Comparison of ENCODE assay signal across 11 cellular contexts in the genomic region with DNA sequence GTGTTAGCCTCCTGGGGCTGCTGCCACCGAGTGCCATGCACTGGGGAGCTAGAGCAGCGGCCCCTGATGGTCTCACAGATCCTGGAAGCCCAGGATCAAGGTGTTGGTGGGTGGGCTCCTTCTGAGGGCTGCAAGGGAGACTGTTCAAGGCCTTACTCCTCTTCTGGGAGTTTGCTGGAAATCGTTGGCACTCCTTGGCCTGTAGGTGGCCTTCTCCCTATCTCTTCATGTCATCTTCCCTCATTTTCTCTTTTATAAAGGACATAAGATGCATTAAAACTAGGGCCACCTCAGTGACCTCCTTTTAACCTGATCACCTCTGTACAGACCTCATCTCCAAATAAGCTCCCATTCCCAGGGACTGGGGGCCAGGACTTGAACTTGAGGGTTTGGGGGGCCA. TPM values are rescaled to one million over a fixed set of nuclear protein-coding genes. Genes with fewer than 3 reads are reported as not detected.
DNase-seq lines count a peak whose midpoint lies in the region; ATAC-seq and TF ChIP-seq lines count a peak whose summit lies in the region.
"Had no signal": no experiment of that assay in that cellular context is flagged by ENCODE, and none has a peak within 500 bp of the region (broad histone marks: within the 10 kb centered on the region; RNA-seq: fewer than 3 reads in every experiment).

No MANE protein-coding gene starts in this region.

- H3K27ac ChIP-seq in 22Rv1 (no peak overlapping the region), OCI-LY1 (ENCODE audit: low read depth, low read length, poor library complexity, severe bottlenecking) (no peak overlapping the region), testis (no peak overlapping the region)

- no peak for TF ChIP-seq POLR2A in testis (IDR thresholded peaks at IDR 0.05)

- H4K20me1 ChIP-seq in OCI-LY1 (ENCODE audit: insufficient read depth, low read length): no peaks in the 10 kb centered on the region

- H3K4me1 ChIP-seq in OCI-LY1 (ENCODE audit: insufficient read depth, low read length, severe bottlenecking) (no peaks in the 10 kb centered on the region), HAP-1 (no peaks in the 10 kb centered on the region), testis (no peaks in the 10 kb centered on the region)

- H3K4me3 ChIP-seq in GM06990 (replicated peaks; ENCODE audit: low read depth, low read length) (no peak overlapping the region), OCI-LY1 (ENCODE audit: low read depth, low read length, poor library complexity, severe bottlenecking) (no peak overlapping the region), HAP-1 (no peak overlapping the region), testis (no peak overlapping the region)

- no peaks in the 10 kb centered on the region for H3K79me2 ChIP-seq in OCI-LY1 (ENCODE audit: insufficient read depth, low read length)

- H3K9me3 Mint-ChIP-seq in chondrocyte (ENCODE audit: low read depth): no peaks in the 10 kb centered on the region
- H3K9me3 Mint-ChIP-seq: activated naive CD4-positive, alpha-beta T cell treated with anti-CD3 and anti-CD28 coated beads for 36 hours; CD4-positive, CD25-positive, alpha-beta regulatory T cell; dendritic cell treated with granulocyte-macrophage colony-stimulating factor and Interleukin-4, amounts not matched to agents 40 ng/mL and 50 ng/mL, for 4 days had no signal

- no peaks in the 10 kb centered on the region for H3K36me3 Mint-ChIP-seq in chondrocyte (ENCODE audit: low read depth)
- H3K36me3 Mint-ChIP-seq: CD4-positive, CD25-positive, alpha-beta regulatory T cell had no signal

- H2AFZ ChIP-seq in OCI-LY1 (ENCODE audit: low read length): no peak overlapping the region

- H3K36me3 ChIP-seq in GM06990 (ENCODE audit: control insufficient read depth, insufficient read depth, low read length): no peaks in the 10 kb centered on the region
- no peaks in the 10 kb centered on the region for H3K36me3 ChIP-seq in OCI-LY1 (ENCODE audit: insufficient read depth, low read length)
- H3K36me3 ChIP-seq in HAP-1 (replicated peaks): no peaks in the 10 kb centered on the region
- H3K36me3 ChIP-seq in testis (ENCODE audit: low read depth, missing control alignments): no peaks in the 10 kb centered on the region

- no peaks in the 10 kb centered on the region for H3K4me1 Mint-ChIP-seq in chondrocyte (ENCODE audit: low read depth)
- H3K4me1 Mint-ChIP-seq: CD4-positive, CD25-positive, alpha-beta regulatory T cell had no signal

- in situ Hi-C loops in HAP-1 (cut with MboI; ENCODE audit: low sequenced_read_pairs): no loop called here

- H3K4me3 Mint-ChIP-seq in chondrocyte (ENCODE audit: unreplicated experiment): no peak overlapping the region
- H3K4me3 Mint-ChIP-seq: activated naive CD4-positive, alpha-beta T cell treated with anti-CD3 and anti-CD28 coated beads for 36 hours; CD4-positive, CD25-positive, alpha-beta regulatory T cell; dendritic cell treated with granulocyte-macrophage colony-stimulating factor and Interleukin-4, amounts not matched to agents 40 ng/mL and 50 ng/mL, for 4 days had no signal

- ATAC-seq in HG03520 (IDR thresholded peaks at IDR 0.05; ENCODE audit: unreplicated experiment): no peak

- no peak overlapping the region for H3K9ac ChIP-seq in OCI-LY1 (ENCODE audit: low read length)

- H3K9me3 ChIP-seq in OCI-LY1 (ENCODE audit: low read length) (no peaks in the 10 kb centered on the region), HAP-1 (no peaks in the 10 kb centered on the region), testis (no peaks in the 10 kb centered on the region)

- H3K27ac Mint-ChIP-seq in chondrocyte (ENCODE audit: unreplicated experiment): no peak overlapping the region
- H3K27ac Mint-ChIP-seq: activated naive CD4-positive, alpha-beta T cell treated with anti-CD3 and anti-CD28 coated beads for 36 hours; CD4-positive, CD25-positive, alpha-beta regulatory T cell; dendritic cell treated with granulocyte-macrophage colony-stimulating factor and Interleukin-4, amounts not matched to agents 40 ng/mL and 50 ng/mL, for 4 days had no signal

- TF ChIP-seq CTCF in 22Rv1 (IDR thresholded peaks at IDR 0.05): peak; percentile 53
- peak; percentile 21 for TF ChIP-seq CTCF in GM06990 (IDR thresholded peaks at IDR 0.05; ENCODE audit: insufficient read depth, low read length, poor library complexity, severe bottlenecking)
- peak; percentile 35 for TF ChIP-seq CTCF in OCI-LY1 (IDR thresholded peaks at IDR 0.05; ENCODE audit: low read length)
- TF ChIP-seq CTCF in chondrocyte (IDR thresholded peaks at IDR 0.05): peak; percentile 58
- TF ChIP-seq CTCF in testis (IDR thresholded peaks at IDR 0.05): no peak

- peaks cover 18% of the 10 kb centered on the region for H3K27me3 Mint-ChIP-seq in chondrocyte (ENCODE audit: low read depth)
- H3K27me3 Mint-ChIP-seq: CD4-positive, CD25-positive, alpha-beta regulatory T cell had no signal

- H3K9me2 ChIP-seq in OCI-LY1 (ENCODE audit: low read depth, low read length): no peaks in the 10 kb centered on the region

- 27 to 67% methylated on average over 1 to 2 of the region's 3 CpGs for WGBS in testis, 2 donors

- no peaks in the 10 kb centered on the region for H3F3A ChIP-seq in OCI-LY1 (ENCODE audit: insufficient read depth, low read length)

- no peak overlapping the region for H3K4me2 ChIP-seq in OCI-LY1 (ENCODE audit: low read length)

- intact Hi-C loops in testis (cut with DNase I; ENCODE audit: low total_unique reads): no loop called here

- no peak for DNase-seq in GM06990 (ENCODE audit: extremely low read depth, insufficient read length)
- DNase-seq in chondrocyte (ENCODE audit: low spot score): no peak
- no peak for DNase-seq in NCI-H1694 treated with DMSO at 0.1 percent for 48 hours (lab: John Stamatoyannopoulos, UW)
- DNase-seq in HAP-1 (ENCODE audit: low spot score in 2 of 2): no peak
- no peak for DNase-seq in testis
- DNase-seq: activated naive CD4-positive, alpha-beta T cell treated with anti-CD3 and anti-CD28 coated beads for 36 hours had no signal

- H3K27me3 ChIP-seq in GM06990 (replicated peaks; ENCODE audit: control insufficient read depth, insufficient read depth, low read length) (no peaks in the 10 kb centered on the region; the same call in 1 of the 2 replicates), OCI-LY1 (ENCODE audit: insufficient read depth, low read length) (no peaks in the 10 kb centered on the region; the same call in 1 of the 2 replicates), HAP-1 (ENCODE audit: low read depth) (no peaks in the 10 kb centered on the region), testis (no peaks in the 10 kb centered on the region)

RNA-seq across cellular contexts. Expression of a gene that starts 27.0 kb away (rescaled TPM):
- 15.9 to 17.6 TPM (median 16.3 TPM) in 3 replicates for total RNA-seq in chondrocyte
- total RNA-seq in testis: 10 to 100 TPM; 21.6 to 24.5 TPM
- 12.8 TPM for polyA plus RNA-seq in testis (ENCODE audit: insufficient read depth, low read depth, low replicate concordance)

RNA-seq across cellular contexts. Expression of a gene that starts 37.8 kb away (rescaled TPM):
- total RNA-seq in chondrocyte: 2.3 to 3.5 TPM (median 3.1 TPM) in 3 replicates
- 1 to 10 TPM; 2.4 to 3.3 TPM for total RNA-seq in testis
- 2.9 TPM for polyA plus RNA-seq in testis (ENCODE audit: insufficient read depth, low read depth, low replicate concordance)

Comparison
In these comparisons a context has a peak if more than half of its experiments do, and no peak if none do; other contexts are left out.
1. CTCF ChIP-seq: peak in 22Rv1 (single experiment), GM06990 (single experiment), OCI-LY1 (single experiment) and chondrocyte (single experiment); none in testis (0 of 3).